In the genomic region with DNA sequence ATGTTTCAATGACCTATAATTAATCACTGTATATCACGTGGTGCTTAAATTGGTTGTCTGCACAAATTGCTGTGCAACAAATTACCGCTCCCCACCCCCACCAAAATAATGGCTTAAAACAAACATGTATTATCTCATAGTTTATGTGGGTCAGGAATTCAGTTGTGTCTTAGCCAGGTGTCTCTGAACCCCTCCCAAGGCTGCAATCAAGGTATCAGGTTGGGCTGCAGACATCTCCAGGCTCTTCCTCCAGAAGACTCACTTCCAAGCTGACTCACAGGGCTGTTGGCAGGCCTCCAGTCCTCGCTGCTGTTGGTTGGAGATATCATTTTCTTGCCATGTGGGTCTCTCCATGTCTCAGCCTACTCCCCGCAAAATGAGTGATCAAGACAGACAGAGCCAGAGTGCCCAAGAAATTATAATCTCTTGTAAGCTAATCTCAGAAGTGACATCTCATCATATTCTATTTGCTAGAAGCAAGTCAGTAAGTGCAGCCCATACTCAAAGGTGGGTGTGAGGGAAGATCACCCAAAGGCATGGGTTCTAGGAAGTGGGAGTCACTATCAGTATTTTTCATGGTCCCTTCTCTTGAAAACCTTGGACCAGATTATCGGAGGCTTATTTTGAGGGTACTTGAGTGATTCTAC, we compare ENCODE assay signal across 9 cellular contexts. TPM values are rescaled to one million over a fixed set of nuclear protein-coding genes. Genes with fewer than 3 reads are reported as not detected.
DNase-seq lines count a peak whose midpoint lies in the region; ATAC-seq and TF ChIP-seq lines count a peak whose summit lies in the region.
"Had no signal": no experiment of that assay in that cellular context is flagged by ENCODE, and none has a peak within 500 bp of the region (broad histone marks: within the 10 kb centered on the region; RNA-seq: fewer than 3 reads in every experiment).

No MANE protein-coding gene starts in this region.

- ATAC-seq in HG03521 (IDR thresholded peaks at IDR 0.05; ENCODE audit: unreplicated experiment) (no peak), GM21723 (IDR thresholded peaks at IDR 0.05; ENCODE audit: unreplicated experiment) (no peak)
- ATAC-seq: activated T-cell treated with anti-CD3 and anti-CD28 coated beads, Interleukin-2, amount 50 U/mL, for 4 hours had no signal

- DNase-seq in AG10803 (ENCODE audit: low read depth) (peak; percentile 49), HS-5 (ENCODE audit: low read depth) (peak; percentile 45), T1000 (lab: John Stamatoyannopoulos, UW) (peak; percentile 12), glomerular endothelial cell (ENCODE audit: extremely low read depth, low read depth, low spot score) (peak; percentile 60), ecto neural progenitor cell (ENCODE audit: low spot score) (no peak)
- DNase-seq in activated CD8-positive, alpha-beta memory T cell treated with anti-CD3 and anti-CD28 coated beads, Interleukin-2, amount 50 U/mL, for 48 hours, result no peak
- DNase-seq: activated T-cell treated with anti-CD3 and anti-CD28 coated beads, Interleukin-2, amount 50 U/mL, for 4 hours had no signal

- TF ChIP-seq CTCF in AG10803 (conservative IDR thresholded peaks at IDR 0.05; ENCODE audit: low read length), result no peak

- H3K4me3 ChIP-seq in AG10803 (ENCODE audit: low read length), result no peak overlapping the region

RNA-seq across cellular contexts. Expression of gene SPC25, which starts 38.4 kb away (rescaled TPM):
- 1.6 and 6.4 TPM in 2 replicates for total RNA-seq in glomerular endothelial cell

RNA-seq across cellular contexts. Expression of gene G6PC2, which starts 49.3 kb away (rescaled TPM):
- total RNA-seq in glomerular endothelial cell, result not detected in 2 replicates
- total RNA-seq: activated T-cell treated with anti-CD3 and anti-CD28 coated beads, Interleukin-2, amount 50 U/mL, for 4 hours had no signal

RNA-seq across cellular contexts. Expression of gene NOSTRIN, which starts 49.4 kb away (rescaled TPM):
- total RNA-seq in glomerular endothelial cell, result 20.1 and 21.3 TPM in 2 replicates

Comparison
In these comparisons a context has a peak if more than half of its experiments do, and no peak if none do; other contexts are left out.
1. DNase-seq: peak in AG10803 (single experiment), HS-5 (single experiment), T1000 (single experiment) and glomerular endothelial cell (single experiment); none in ecto neural progenitor cell (single experiment) and activated CD8-positive, alpha-beta memory T cell treated with anti-CD3 and anti-CD28 coated beads, Interleukin-2, amount 50 U/mL, for 48 hours (single experiment).